ENCODE assay signal across 1 cellular context in the genomic region with DNA sequence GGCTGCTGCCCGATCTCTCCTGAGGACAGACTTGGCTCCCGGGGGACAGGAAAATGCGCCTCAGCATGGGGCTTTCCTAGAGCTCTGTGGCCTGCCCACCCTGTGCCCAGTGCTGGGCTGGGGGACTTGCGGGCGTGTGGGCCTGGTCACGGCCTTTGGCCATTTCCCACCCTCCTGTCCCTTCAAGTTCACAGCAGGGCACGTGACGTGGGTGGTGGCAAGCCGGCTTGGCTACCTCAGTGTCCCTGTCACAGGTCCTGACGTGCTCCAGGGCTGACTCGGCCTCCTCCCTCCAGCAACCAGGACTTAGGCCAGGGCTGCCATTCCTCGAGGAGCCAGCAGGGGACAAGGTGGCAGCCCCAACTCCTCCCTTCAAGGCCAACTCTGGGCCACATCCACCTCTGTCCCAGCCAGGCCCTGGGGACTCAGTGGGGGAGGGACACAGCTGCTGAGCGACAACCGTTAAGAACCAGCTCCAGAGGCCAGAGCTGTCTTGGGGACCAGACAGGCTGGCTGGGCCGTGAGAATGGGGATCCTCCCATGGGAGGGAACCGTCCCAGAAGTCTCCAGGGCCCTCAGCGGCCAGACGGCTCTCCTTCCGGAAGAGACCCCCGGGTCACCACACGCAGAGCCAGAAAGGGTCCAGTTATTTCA.
TF ChIP-seq lines count a peak whose summit lies in the region.

No MANE protein-coding gene starts in this region.

TF ChIP-seq in K562, 482 proteins besides CTCF, POLR2A, EP300 and RAD21 (continued from another document and continues in another):
- TF ChIP-seq PURB (CRISPR knock-in tag; IDR thresholded peaks at IDR 0.05; ENCODE audit: low read depth) (no peak), RCOR1 (IDR thresholded peaks at IDR 0.05; ENCODE audit: borderline replicate concordance in 1 of 2, low read depth in 2 of 2, low read length in 2 of 2) (peak; percentile 75 to 93; a peak in 3 of 4 replicates), NR2F6 (CRISPR knock-in tag; IDR thresholded peaks at IDR 0.05) (no peak), ARID1B (IDR thresholded peaks at IDR 0.05) (peak; percentile 61), ZNF668 (CRISPR knock-in tag; IDR thresholded peaks at IDR 0.05) (no peak), CBFB (CRISPR knock-in tag; IDR thresholded peaks at IDR 0.05) (peak; percentile 83; the same call in 1 of the 2 replicates), JUND (IDR thresholded peaks at IDR 0.05; ENCODE audit: borderline replicate concordance, low read depth, low read length) (peak; percentile 66), JUND (tag; IDR thresholded peaks at IDR 0.05; ENCODE audit: borderline replicate concordance, low read depth, low read length) (peak; percentile 67; the same call in 2 of the 3 replicates), ZC3H8 (IDR thresholded peaks at IDR 0.05) (no peak), TBL1XR1 (IDR thresholded peaks at IDR 0.05; ENCODE audit: low read length in 2 of 2) (peak in 1 of 2 experiments; percentile 61; a peak in 1 of 4 replicates), ZNF121 (CRISPR knock-in tag; conservative IDR thresholded peaks at IDR 0.05) (no peak), KAT8 (IDR thresholded peaks at IDR 0.05; ENCODE audit: low read depth) (no peak), RBFOX2 (IDR thresholded peaks at IDR 0.05; ENCODE audit: low read depth, low read length) (peak; percentile 73), MYNN (IDR thresholded peaks at IDR 0.05) (peak; percentile 80; the same call in 1 of the 2 replicates), MYNN (CRISPR knock-in tag; IDR thresholded peaks at IDR 0.05) (no peak), SMAD2 (IDR thresholded peaks at IDR 0.05; ENCODE audit: low read depth, low read length) (no peak), CBFA2T3 (IDR thresholded peaks at IDR 0.05) (peak; percentile 65), NFATC3 (IDR thresholded peaks at IDR 0.05) (no peak), ATF1 (CRISPR knock-in tag; IDR thresholded peaks at IDR 0.05) (no peak), ATF1 (tag; IDR thresholded peaks at IDR 0.05) (peak; percentile 70), ZNF586 (CRISPR knock-in tag; conservative IDR thresholded peaks at IDR 0.05) (no peak), NFE2L1 (tag; IDR thresholded peaks at IDR 0.05; ENCODE audit: borderline replicate concordance, low read depth) (no peak), CTBP1 (IDR thresholded peaks at IDR 0.05; ENCODE audit: borderline replicate concordance) (peak; percentile 96), HDAC6 (IDR thresholded peaks at IDR 0.05; ENCODE audit: low read depth, low read length) (no peak), KDM2B (CRISPR knock-in tag; IDR thresholded peaks at IDR 0.05) (no peak), ZNF253 (CRISPR knock-in tag; conservative IDR thresholded peaks at IDR 0.05) (no peak), NFE2 (IDR thresholded peaks at IDR 0.05; ENCODE audit: low read depth) (no peak), IFI16 (CRISPR knock-in tag; IDR thresholded peaks at IDR 0.05) (no peak), STAT5B (CRISPR knock-in tag; IDR thresholded peaks at IDR 0.05) (no peak), ELF1 (tag; IDR thresholded peaks at IDR 0.05) (no peak), MAFF (IDR thresholded peaks at IDR 0.05; ENCODE audit: low read length) (no peak), ZNF561 (CRISPR knock-in tag; conservative IDR thresholded peaks at IDR 0.05) (no peak), ZNF695 (CRISPR knock-in tag; IDR thresholded peaks at IDR 0.05) (no peak), ZNF311 (CRISPR knock-in tag; IDR thresholded peaks at IDR 0.05) (no peak), TCF7L2 (IDR thresholded peaks at IDR 0.05; ENCODE audit: low read depth, low read length) (no peak), EHMT2 (IDR thresholded peaks at IDR 0.05) (peak; percentile 82; the same call in 1 of the 2 replicates), FOXJ3 (CRISPR knock-in tag; IDR thresholded peaks at IDR 0.05) (no peak), YBX1 (IDR thresholded peaks at IDR 0.05) (no peak), ZNF347 (CRISPR knock-in tag; IDR thresholded peaks at IDR 0.05; ENCODE audit: low read depth) (no peak), ZEB2 (IDR thresholded peaks at IDR 0.05) (no peak), KDM4B (IDR thresholded peaks at IDR 0.05; ENCODE audit: borderline replicate concordance in 2 of 2, low read depth in 1 of 2) (no peak), SRSF1 (IDR thresholded peaks at IDR 0.05; ENCODE audit: low read depth, low read length) (no peak), RBBP5 (IDR thresholded peaks at IDR 0.05; ENCODE audit: borderline replicate concordance, insufficient read depth, low read length, poor library complexity, severe bottlenecking) (no peak), BDP1 (IDR thresholded peaks at IDR 0.05; ENCODE audit: insufficient read depth, insufficient read length) (no peak), L3MBTL2 (IDR thresholded peaks at IDR 0.05) (peak; percentile 72), GABPA (tag; conservative IDR thresholded peaks at IDR 0.05; ENCODE audit: low read depth) (no peak), ZNF75A (CRISPR knock-in tag; IDR thresholded peaks at IDR 0.05) (no peak), FOXK1 (CRISPR knock-in tag; IDR thresholded peaks at IDR 0.05; ENCODE audit: borderline replicate concordance) (0 out of 2 replicates have a peak, but pooled peaks have one; percentile 31), FOXM1 (IDR thresholded peaks at IDR 0.05; ENCODE audit: low read depth) (no peak), FOXM1 (CRISPR knock-in tag; IDR thresholded peaks at IDR 0.05; ENCODE audit: low read depth) (no peak)
- TF ChIP-seq, protein P1, sequence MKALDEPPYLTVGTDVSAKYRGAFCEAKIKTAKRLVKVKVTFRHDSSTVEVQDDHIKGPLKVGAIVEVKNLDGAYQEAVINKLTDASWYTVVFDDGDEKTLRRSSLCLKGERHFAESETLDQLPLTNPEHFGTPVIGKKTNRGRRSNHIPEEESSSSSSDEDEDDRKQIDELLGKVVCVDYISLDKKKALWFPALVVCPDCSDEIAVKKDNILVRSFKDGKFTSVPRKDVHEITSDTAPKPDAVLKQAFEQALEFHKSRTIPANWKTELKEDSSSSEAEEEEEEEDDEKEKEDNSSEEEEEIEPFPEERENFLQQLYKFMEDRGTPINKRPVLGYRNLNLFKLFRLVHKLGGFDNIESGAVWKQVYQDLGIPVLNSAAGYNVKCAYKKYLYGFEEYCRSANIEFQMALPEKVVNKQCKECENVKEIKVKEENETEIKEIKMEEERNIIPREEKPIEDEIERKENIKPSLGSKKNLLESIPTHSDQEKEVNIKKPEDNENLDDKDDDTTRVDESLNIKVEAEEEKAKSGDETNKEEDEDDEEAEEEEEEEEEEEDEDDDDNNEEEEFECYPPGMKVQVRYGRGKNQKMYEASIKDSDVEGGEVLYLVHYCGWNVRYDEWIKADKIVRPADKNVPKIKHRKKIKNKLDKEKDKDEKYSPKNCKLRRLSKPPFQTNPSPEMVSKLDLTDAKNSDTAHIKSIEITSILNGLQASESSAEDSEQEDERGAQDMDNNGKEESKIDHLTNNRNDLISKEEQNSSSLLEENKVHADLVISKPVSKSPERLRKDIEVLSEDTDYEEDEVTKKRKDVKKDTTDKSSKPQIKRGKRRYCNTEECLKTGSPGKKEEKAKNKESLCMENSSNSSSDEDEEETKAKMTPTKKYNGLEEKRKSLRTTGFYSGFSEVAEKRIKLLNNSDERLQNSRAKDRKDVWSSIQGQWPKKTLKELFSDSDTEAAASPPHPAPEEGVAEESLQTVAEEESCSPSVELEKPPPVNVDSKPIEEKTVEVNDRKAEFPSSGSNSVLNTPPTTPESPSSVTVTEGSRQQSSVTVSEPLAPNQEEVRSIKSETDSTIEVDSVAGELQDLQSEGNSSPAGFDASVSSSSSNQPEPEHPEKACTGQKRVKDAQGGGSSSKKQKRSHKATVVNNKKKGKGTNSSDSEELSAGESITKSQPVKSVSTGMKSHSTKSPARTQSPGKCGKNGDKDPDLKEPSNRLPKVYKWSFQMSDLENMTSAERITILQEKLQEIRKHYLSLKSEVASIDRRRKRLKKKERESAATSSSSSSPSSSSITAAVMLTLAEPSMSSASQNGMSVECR (CRISPR knock-in tag; IDR thresholded peaks at IDR 0.05): peak; percentile 70
- TF ChIP-seq, protein P2, sequence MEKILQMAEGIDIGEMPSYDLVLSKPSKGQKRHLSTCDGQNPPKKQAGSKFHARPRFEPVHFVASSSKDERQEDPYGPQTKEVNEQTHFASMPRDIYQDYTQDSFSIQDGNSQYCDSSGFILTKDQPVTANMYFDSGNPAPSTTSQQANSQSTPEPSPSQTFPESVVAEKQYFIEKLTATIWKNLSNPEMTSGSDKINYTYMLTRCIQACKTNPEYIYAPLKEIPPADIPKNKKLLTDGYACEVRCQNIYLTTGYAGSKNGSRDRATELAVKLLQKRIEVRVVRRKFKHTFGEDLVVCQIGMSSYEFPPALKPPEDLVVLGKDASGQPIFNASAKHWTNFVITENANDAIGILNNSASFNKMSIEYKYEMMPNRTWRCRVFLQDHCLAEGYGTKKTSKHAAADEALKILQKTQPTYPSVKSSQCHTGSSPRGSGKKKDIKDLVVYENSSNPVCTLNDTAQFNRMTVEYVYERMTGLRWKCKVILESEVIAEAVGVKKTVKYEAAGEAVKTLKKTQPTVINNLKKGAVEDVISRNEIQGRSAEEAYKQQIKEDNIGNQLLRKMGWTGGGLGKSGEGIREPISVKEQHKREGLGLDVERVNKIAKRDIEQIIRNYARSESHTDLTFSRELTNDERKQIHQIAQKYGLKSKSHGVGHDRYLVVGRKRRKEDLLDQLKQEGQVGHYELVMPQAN (IDR thresholded peaks at IDR 0.05; ENCODE audit: borderline replicate concordance): 0 out of 2 replicates have a peak, but pooled peaks have one; percentile 54
- TF ChIP-seq, protein P3, sequence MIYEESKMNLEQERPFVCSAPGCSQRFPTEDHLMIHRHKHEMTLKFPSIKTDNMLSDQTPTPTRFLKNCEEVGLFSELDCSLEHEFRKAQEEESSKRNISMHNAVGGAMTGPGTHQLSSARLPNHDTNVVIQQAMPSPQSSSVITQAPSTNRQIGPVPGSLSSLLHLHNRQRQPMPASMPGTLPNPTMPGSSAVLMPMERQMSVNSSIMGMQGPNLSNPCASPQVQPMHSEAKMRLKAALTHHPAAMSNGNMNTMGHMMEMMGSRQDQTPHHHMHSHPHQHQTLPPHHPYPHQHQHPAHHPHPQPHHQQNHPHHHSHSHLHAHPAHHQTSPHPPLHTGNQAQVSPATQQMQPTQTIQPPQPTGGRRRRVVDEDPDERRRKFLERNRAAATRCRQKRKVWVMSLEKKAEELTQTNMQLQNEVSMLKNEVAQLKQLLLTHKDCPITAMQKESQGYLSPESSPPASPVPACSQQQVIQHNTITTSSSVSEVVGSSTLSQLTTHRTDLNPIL (CRISPR knock-in tag; IDR thresholded peaks at IDR 0.05): no peak
- TF ChIP-seq, protein P4, sequence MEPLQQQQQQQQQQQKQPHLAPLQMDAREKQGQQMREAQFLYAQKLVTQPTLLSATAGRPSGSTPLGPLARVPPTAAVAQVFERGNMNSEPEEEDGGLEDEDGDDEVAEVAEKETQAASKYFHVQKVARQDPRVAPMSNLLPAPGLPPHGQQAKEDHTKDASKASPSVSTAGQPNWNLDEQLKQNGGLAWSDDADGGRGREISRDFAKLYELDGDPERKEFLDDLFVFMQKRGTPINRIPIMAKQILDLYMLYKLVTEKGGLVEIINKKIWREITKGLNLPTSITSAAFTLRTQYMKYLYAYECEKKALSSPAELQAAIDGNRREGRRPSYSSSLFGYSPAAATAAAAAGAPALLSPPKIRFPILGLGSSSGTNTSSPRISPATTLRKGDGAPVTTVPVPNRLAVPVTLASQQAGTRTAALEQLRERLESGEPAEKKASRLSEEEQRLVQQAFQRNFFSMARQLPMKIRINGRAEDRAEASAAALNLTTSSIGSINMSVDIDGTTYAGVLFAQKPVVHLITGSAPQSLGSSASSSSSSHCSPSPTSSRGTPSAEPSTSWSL (CRISPR knock-in tag; IDR thresholded peaks at IDR 0.05; ENCODE audit: borderline replicate concordance): no peak
- TF ChIP-seq, protein P5, sequence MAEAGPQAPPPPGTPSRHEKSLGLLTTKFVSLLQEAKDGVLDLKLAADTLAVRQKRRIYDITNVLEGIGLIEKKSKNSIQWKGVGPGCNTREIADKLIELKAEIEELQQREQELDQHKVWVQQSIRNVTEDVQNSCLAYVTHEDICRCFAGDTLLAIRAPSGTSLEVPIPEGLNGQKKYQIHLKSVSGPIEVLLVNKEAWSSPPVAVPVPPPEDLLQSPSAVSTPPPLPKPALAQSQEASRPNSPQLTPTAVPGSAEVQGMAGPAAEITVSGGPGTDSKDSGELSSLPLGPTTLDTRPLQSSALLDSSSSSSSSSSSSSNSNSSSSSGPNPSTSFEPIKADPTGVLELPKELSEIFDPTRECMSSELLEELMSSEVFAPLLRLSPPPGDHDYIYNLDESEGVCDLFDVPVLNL (CRISPR knock-in tag; IDR thresholded peaks at IDR 0.05; ENCODE audit: low read depth): no peak
- TF ChIP-seq, protein P6, sequence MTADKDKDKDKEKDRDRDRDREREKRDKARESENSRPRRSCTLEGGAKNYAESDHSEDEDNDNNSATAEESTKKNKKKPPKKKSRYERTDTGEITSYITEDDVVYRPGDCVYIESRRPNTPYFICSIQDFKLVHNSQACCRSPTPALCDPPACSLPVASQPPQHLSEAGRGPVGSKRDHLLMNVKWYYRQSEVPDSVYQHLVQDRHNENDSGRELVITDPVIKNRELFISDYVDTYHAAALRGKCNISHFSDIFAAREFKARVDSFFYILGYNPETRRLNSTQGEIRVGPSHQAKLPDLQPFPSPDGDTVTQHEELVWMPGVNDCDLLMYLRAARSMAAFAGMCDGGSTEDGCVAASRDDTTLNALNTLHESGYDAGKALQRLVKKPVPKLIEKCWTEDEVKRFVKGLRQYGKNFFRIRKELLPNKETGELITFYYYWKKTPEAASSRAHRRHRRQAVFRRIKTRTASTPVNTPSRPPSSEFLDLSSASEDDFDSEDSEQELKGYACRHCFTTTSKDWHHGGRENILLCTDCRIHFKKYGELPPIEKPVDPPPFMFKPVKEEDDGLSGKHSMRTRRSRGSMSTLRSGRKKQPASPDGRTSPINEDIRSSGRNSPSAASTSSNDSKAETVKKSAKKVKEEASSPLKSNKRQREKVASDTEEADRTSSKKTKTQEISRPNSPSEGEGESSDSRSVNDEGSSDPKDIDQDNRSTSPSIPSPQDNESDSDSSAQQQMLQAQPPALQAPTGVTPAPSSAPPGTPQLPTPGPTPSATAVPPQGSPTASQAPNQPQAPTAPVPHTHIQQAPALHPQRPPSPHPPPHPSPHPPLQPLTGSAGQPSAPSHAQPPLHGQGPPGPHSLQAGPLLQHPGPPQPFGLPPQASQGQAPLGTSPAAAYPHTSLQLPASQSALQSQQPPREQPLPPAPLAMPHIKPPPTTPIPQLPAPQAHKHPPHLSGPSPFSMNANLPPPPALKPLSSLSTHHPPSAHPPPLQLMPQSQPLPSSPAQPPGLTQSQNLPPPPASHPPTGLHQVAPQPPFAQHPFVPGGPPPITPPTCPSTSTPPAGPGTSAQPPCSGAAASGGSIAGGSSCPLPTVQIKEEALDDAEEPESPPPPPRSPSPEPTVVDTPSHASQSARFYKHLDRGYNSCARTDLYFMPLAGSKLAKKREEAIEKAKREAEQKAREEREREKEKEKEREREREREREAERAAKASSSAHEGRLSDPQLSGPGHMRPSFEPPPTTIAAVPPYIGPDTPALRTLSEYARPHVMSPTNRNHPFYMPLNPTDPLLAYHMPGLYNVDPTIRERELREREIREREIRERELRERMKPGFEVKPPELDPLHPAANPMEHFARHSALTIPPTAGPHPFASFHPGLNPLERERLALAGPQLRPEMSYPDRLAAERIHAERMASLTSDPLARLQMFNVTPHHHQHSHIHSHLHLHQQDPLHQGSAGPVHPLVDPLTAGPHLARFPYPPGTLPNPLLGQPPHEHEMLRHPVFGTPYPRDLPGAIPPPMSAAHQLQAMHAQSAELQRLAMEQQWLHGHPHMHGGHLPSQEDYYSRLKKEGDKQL (CRISPR knock-in tag; IDR thresholded peaks at IDR 0.05; ENCODE audit: borderline replicate concordance): no peak
